Comparison of ENCODE assay signal across 1 cellular context in genomic region chr2:208175843-208176160, GRCh38.
TF ChIP-seq lines count a peak whose summit lies in the region.

No MANE protein-coding gene starts in this region.

TF ChIP-seq in WTC11, 78 proteins besides CTCF, POLR2A, EP300 and RAD21 (continued from another document):
- TF ChIP-seq ZNF138 (CRISPR knock-in tag; conservative IDR thresholded peaks at IDR 0.05), result no peak
- no peak for TF ChIP-seq KAT7 (CRISPR knock-in tag; IDR thresholded peaks at IDR 0.05; ENCODE audit: borderline replicate concordance)
- TF ChIP-seq ATF3 (CRISPR knock-in tag; conservative IDR thresholded peaks at IDR 0.05), result no peak
- TF ChIP-seq AFF4 (CRISPR knock-in tag; IDR thresholded peaks at IDR 0.05; ENCODE audit: borderline replicate concordance), result no peak
- no peak for TF ChIP-seq PRDM15 (CRISPR knock-in tag; IDR thresholded peaks at IDR 0.05)
